ENCODE assay signal across 19 cellular contexts in genomic region chr1:220521755-220522154, GRCh38. TPM values are rescaled to one million over a fixed set of nuclear protein-coding genes. Genes with fewer than 3 reads are reported as not detected.
DNase-seq lines count a peak whose midpoint lies in the region; ATAC-seq and TF ChIP-seq lines count a peak whose summit lies in the region.
"Had no signal": no experiment of that assay in that cellular context is flagged by ENCODE, and none has a peak within 500 bp of the region (broad histone marks: within the 10 kb centered on the region; RNA-seq: fewer than 3 reads in every experiment).

No MANE protein-coding gene starts in this region.

- DNase-seq in LNCaP clone FGC (ENCODE audit: low read depth) (peak; percentile 90), NCI-H2029 treated with DMSO at 0.1 percent for 48 hours (lab: John Stamatoyannopoulos, UW) (peak; percentile 88), NCI-H748 treated with DMSO at 0.1 percent for 48 hours (lab: John Stamatoyannopoulos, UW) (peak; percentile 52), mucosa of descending colon (no peak)
- DNase-seq in CD8-positive, alpha-beta memory T cell, result no peak
- no peak for DNase-seq in activated CD4-positive, alpha-beta T cell treated with anti-CD3 and anti-CD28 coated beads for 4 hours
- DNase-seq: activated CD4-positive, alpha-beta T cell treated with anti-CD3 and anti-CD28 coated beads for 1 hour; activated effector memory CD4-positive, alpha-beta T cell treated with anti-CD3 and anti-CD28 coated beads, Interleukin-2, amount 50 U/mL, for 16 hours; adrenal gland; caudate nucleus; effector CD4-positive, alpha-beta T cell; midbrain; NCI-H187 treated with DMSO at 0.1 percent for 48 hours; T-helper 9 cell; testis had no signal

- intact Hi-C loops in mucosa of descending colon (cut with DNase I, micrococcal nuclease), result no loop called here

- peak; percentile 73 for ATAC-seq in mucosa of descending colon
- no peak for ATAC-seq in HG03097 (IDR thresholded peaks at IDR 0.05; ENCODE audit: low FRiP score, unreplicated experiment)
- ATAC-seq: HCT116 had no signal

- peak overlapping the region; percentile 3; the same call in 1 of the 2 replicates for H3K4me3 ChIP-seq in LNCaP clone FGC (ENCODE audit: low read depth, low read length)
- H3K4me3 ChIP-seq in mucosa of descending colon, result no peak overlapping the region
- H3K4me3 ChIP-seq in CD8-positive, alpha-beta memory T cell (ENCODE audit: low read length), result no peak overlapping the region
- H3K4me3 ChIP-seq: adrenal gland, neural progenitor cell, testis had no signal

- no peak overlapping the region for H3K4me3 Mint-ChIP-seq in CD8-positive, alpha-beta memory T cell
- H3K4me3 Mint-ChIP-seq: B cell, neural progenitor cell had no signal

- H3K27me3 ChIP-seq in CD8-positive, alpha-beta memory T cell (ENCODE audit: insufficient read depth, low read length, poor library complexity, severe bottlenecking), result peaks cover 8% of the 10 kb centered on the region
- H3K27me3 ChIP-seq: adrenal gland, testis had no signal

- POLR2A ChIA-PET in CD8-positive, alpha-beta memory T cell (lab: Charles Lee), result no interaction called here

- H3K4me1 ChIP-seq in mucosa of descending colon (ENCODE audit: low read depth), result peaks cover 5% of the 10 kb centered on the region
- no peaks in the 10 kb centered on the region for H3K4me1 ChIP-seq in CD8-positive, alpha-beta memory T cell (ENCODE audit: insufficient read depth, low read length)

- CTCF ChIA-PET in CD8-positive, alpha-beta memory T cell (lab: Charles Lee), result no interaction called here

- no peaks in the 10 kb centered on the region for H3K36me3 Mint-ChIP-seq in CD8-positive, alpha-beta memory T cell

- peaks cover 0 to 2% (median 0%) of the 10 kb centered on the region in 5 donors for H3K9me3 Mint-ChIP-seq in CD8-positive, alpha-beta memory T cell
- H3K9me3 Mint-ChIP-seq: neural progenitor cell had no signal

- H3K36me3 ChIP-seq in mucosa of descending colon (ENCODE audit: low read depth), result no peaks in the 10 kb centered on the region
- H3K36me3 ChIP-seq in CD8-positive, alpha-beta memory T cell (ENCODE audit: insufficient read depth, low read length), result no peaks in the 10 kb centered on the region
- H3K36me3 ChIP-seq: adrenal gland, neural progenitor cell had no signal

- no peak overlapping the region for H3K27ac Mint-ChIP-seq in CD8-positive, alpha-beta memory T cell
- H3K27ac Mint-ChIP-seq: B cell, neural progenitor cell had no signal

- no peaks in the 10 kb centered on the region for H3K9me3 ChIP-seq in mucosa of descending colon
- H3K9me3 ChIP-seq in CD8-positive, alpha-beta memory T cell (ENCODE audit: low read length), result no peaks in the 10 kb centered on the region
- H3K9me3 ChIP-seq: adrenal gland, testis had no signal

- peaks cover 24 to 62% of the 10 kb centered on the region in 2 donors for H3K27me3 Mint-ChIP-seq in CD8-positive, alpha-beta memory T cell

- no peak overlapping the region for H3K27ac ChIP-seq in CD8-positive, alpha-beta memory T cell (ENCODE audit: low read depth, low read length)
- H3K27ac ChIP-seq: adrenal gland, neural progenitor cell, testis had no signal

- H3K4me1 Mint-ChIP-seq in CD8-positive, alpha-beta memory T cell, result peaks cover 0 to under 1% (median 0%) of the 10 kb centered on the region in 3 donors

- no peak for TF ChIP-seq CTCF in LNCaP clone FGC (IDR thresholded peaks at IDR 0.05; ENCODE audit: control insufficient read depth, extremely low read depth, insufficient read depth)
- no peak for TF ChIP-seq CTCF in mucosa of descending colon (IDR thresholded peaks at IDR 0.05)

RNA-seq across cellular contexts. Expression of gene MARK1, which starts 6.2 kb away (rescaled TPM):
- 10 to 100 TPM in 1 of 3 donors, 1 to 10 TPM in 2; 1.4 to 11.2 (median 1.8) TPM for total RNA-seq in mucosa of descending colon
- total RNA-seq in CD8-positive, alpha-beta memory T cell, result under 1 TPM in 1 of 2 experiments, not detected in 1; 0.09 TPM
- polyA plus RNA-seq in CD8-positive, alpha-beta memory T cell, result not detected

Comparison
In these comparisons a context has a peak if more than half of its experiments do, and no peak if none do; other contexts are left out.
1. DNase-seq: peak in LNCaP clone FGC (single experiment), NCI-H2029 treated with DMSO at 0.1 percent for 48 hours (single experiment) and NCI-H748 treated with DMSO at 0.1 percent for 48 hours (single experiment); none in mucosa of descending colon (0 of 3), CD8-positive, alpha-beta memory T cell (0 of 5) and activated CD4-positive, alpha-beta T cell treated with anti-CD3 and anti-CD28 coated beads for 4 hours (0 of 2).